In genomic region chr19:45902651-45903625, GRCh38 we compare ENCODE assay signal across 8 cellular contexts. TPM values are rescaled to one million over a fixed set of nuclear protein-coding genes. Genes with fewer than 3 reads are reported as not detected.
DNase-seq lines count a peak whose midpoint lies in the region; ATAC-seq, FAIRE-seq and TF ChIP-seq lines count a peak whose summit lies in the region.

No MANE protein-coding gene starts in this region.

- WGBS in adrenal gland, 4 donors = 1 to 8% (median 3%) methylated on average over 6 to 73 of the region's 73 CpGs
- WGBS in heart left ventricle, 4 donors = 1 to 3% (median 2%) methylated on average over 52 to 73 of the region's 73 CpGs
- 1 to 2% methylated on average over 22 to 55 of the region's 73 CpGs for WGBS in upper lobe of left lung, 2 donors

- FAIRE-seq in GM12892 (lab: Jason Lieb, UNC) = peak; percentile 100

- peak; percentile 100 for DNase-seq in GM12892 (ENCODE audit: insufficient read length)
- DNase-seq in NCI-H1436 (lab: John Stamatoyannopoulos, UW) = peak; percentile 96
- peak; percentile 96 for DNase-seq in SW480 (ENCODE audit: low spot score)
- peak; percentile 98 to 99 (median 98) for DNase-seq in adrenal gland
- peak; percentile 98 to 100 (median 99) for DNase-seq in heart left ventricle
- peak; percentile 95 to 100 (median 98) for DNase-seq in posterior cingulate gyrus
- DNase-seq in upper lobe of left lung = peak; percentile 98 to 100

- peaks cover 0 to 18% of the 10 kb centered on the region in 2 donors for H3K36me3 ChIP-seq in adrenal gland (replicated peaks in 1 of 2)
- peaks cover 0 to 28% (median 20%) of the 10 kb centered on the region in 9 donors for H3K36me3 ChIP-seq in heart left ventricle
- peaks cover 0 to 18% (median 14%) of the 10 kb centered on the region in 4 donors for H3K36me3 ChIP-seq in upper lobe of left lung

- no peak for TF ChIP-seq EP300 in upper lobe of left lung (IDR thresholded peaks at IDR 0.05)

- TF ChIP-seq CTCF in adrenal gland (IDR thresholded peaks at IDR 0.05) (peak in 2 of 6 experiments; percentile 11 to 29), heart left ventricle (IDR thresholded peaks at IDR 0.05) (peak in 1 of 12 donors; percentile 9), upper lobe of left lung (IDR thresholded peaks at IDR 0.05) (peak in 4 of 6 experiments; percentile 12 to 41 (median 34))

- H3K27ac ChIP-seq in adrenal gland = peak overlapping the region in 3 of 5 donors; percentile 44 to 72 (median 71)
- peak overlapping the region; percentile 63 to 88 (median 79) for H3K27ac ChIP-seq in heart left ventricle
- H3K27ac ChIP-seq in upper lobe of left lung = peak overlapping the region; percentile 61 to 79 (median 75)

- H3K27me3 ChIP-seq in adrenal gland (no peaks in the 10 kb centered on the region), heart left ventricle (no peaks in the 10 kb centered on the region), upper lobe of left lung (no peaks in the 10 kb centered on the region)

- TF ChIP-seq POLR2A in GM12892 (IDR thresholded peaks at IDR 0.05; ENCODE audit: low read depth, low read length) (peak; percentile 63; the same call in 1 of the 2 replicates), adrenal gland (IDR thresholded peaks at IDR 0.05) (peak in 1 of 2 donors; percentile 58), heart left ventricle (IDR thresholded peaks at IDR 0.05) (peak in 1 of 2 donors; percentile 78), upper lobe of left lung (IDR thresholded peaks at IDR 0.05) (peak in 2 of 4 donors; percentile 47 to 85)

- H3K4me3 ChIP-seq in adrenal gland = peak overlapping the region in 2 of 4 donors; percentile 50 to 83
- peak overlapping the region; percentile 52 to 84 (median 77) for H3K4me3 ChIP-seq in heart left ventricle
- H3K4me3 ChIP-seq in upper lobe of left lung = peak overlapping the region; percentile 67 to 84 (median 76)

- intact Hi-C loops in adrenal gland (cut with DNase I) = no loop called here
- intact Hi-C loops in heart left ventricle (cut with DNase I) = loop anchor here in 3 of 10 donors (2.0 to 5.0 kb wide), 5 partner anchors 16 to 114 kb away; partner anchors contain the start of genes IRF2BP1 (in 2 of the 3) and CCDC61 (in 1 of the 3)
- intact Hi-C loops in posterior cingulate gyrus (cut with DNase I) = loop anchor here (2.0 to 10.0 kb wide), 4 partner anchors 16 to 172 kb away; partner anchors contain the start of gene IRF2BP1

- no peaks in the 10 kb centered on the region for H3K9me3 ChIP-seq in adrenal gland (replicated peaks in 1 of 3)
- H3K9me3 ChIP-seq in heart left ventricle = no peaks in the 10 kb centered on the region
- H3K9me3 ChIP-seq in upper lobe of left lung = no peaks in the 10 kb centered on the region

- H3K4me1 ChIP-seq in adrenal gland (replicated peaks in 1 of 2) = peaks cover 16 to 20% of the 10 kb centered on the region in 2 donors
- peaks cover 3 to 26% (median 16%) of the 10 kb centered on the region in 12 donors for H3K4me1 ChIP-seq in heart left ventricle
- peaks cover 12 to 32% (median 18%) of the 10 kb centered on the region in 4 donors for H3K4me1 ChIP-seq in upper lobe of left lung

- ATAC-seq in HG02840 (IDR thresholded peaks at IDR 0.05; ENCODE audit: low FRiP score, unreplicated experiment) (peak; percentile 89), heart left ventricle (peak; percentile 95 to 97 (median 96)), upper lobe of left lung (ENCODE audit: low FRiP score in 2 of 2) (peak; percentile 95 to 97)

RNA-seq across cellular contexts. Expression of gene MYPOP, which starts 0.5 kb away (rescaled TPM):
- polyA plus RNA-seq in GM12892 (2012; ENCODE audit: missing spikeins) = 1.7 TPM
- total RNA-seq in adrenal gland (10 to 100 TPM in 1 of 8 donors, 1 to 10 TPM in 7; 2.1 to 14.3 (median 7.4) TPM), heart left ventricle (10 to 100 TPM in 5 of 9 donors, 1 to 10 TPM in 4; 8.3 to 16.0 (median 10.6) TPM), upper lobe of left lung (10 to 100 TPM in 2 of 6 donors, 1 to 10 TPM in 4; 2.3 to 13.6 (median 9.2) TPM)
- polyA plus RNA-seq in adrenal gland (10 to 100 TPM in 1 of 3 donors, 1 to 10 TPM in 2; 5.4 to 10.1 (median 6.6) TPM), heart left ventricle (1 to 10 TPM; 7.9 to 8.7 TPM)

RNA-seq across cellular contexts. Expression of gene NANOS2, which starts 11.6 kb away (rescaled TPM):
- not detected for polyA plus RNA-seq in GM12892 (2012; ENCODE audit: missing spikeins)
- total RNA-seq in adrenal gland (not detected), heart left ventricle (not detected), upper lobe of left lung (not detected)
- polyA plus RNA-seq in adrenal gland (not detected), heart left ventricle (not detected)

RNA-seq across cellular contexts. Expression of gene IRF2BP1, which starts 17.0 kb away (rescaled TPM):
- polyA plus RNA-seq in GM12892 (2012; ENCODE audit: missing spikeins) = 1.3 TPM
- total RNA-seq in adrenal gland = 10 to 100 TPM; 27.3 to 57.0 (median 39.4) TPM
- polyA plus RNA-seq in adrenal gland = 10 to 100 TPM in 2 of 3 donors, 1 to 10 TPM in 1; 3.8 to 23.0 (median 18.3) TPM
- total RNA-seq in heart left ventricle = 10 to 100 TPM; 17.7 to 40.0 (median 19.6) TPM
- polyA plus RNA-seq in heart left ventricle = 10 to 100 TPM; 13.6 to 14.5 TPM
- total RNA-seq in upper lobe of left lung = 10 to 100 TPM; 23.2 to 36.5 (median 30.5) TPM

RNA-seq across cellular contexts. Expression of gene FOXA3, which starts 38.8 kb away (rescaled TPM):
- 0.34 TPM for polyA plus RNA-seq in GM12892 (2012; ENCODE audit: missing spikeins)
- total RNA-seq in adrenal gland (not detected), heart left ventricle (not detected), upper lobe of left lung (1 to 10 TPM in 1 of 6 donors, under 1 TPM in 2, not detected in 3; 0.46 to 1.2 (median 0.46) TPM)
- polyA plus RNA-seq in adrenal gland (under 1 TPM in 1 of 3 donors, not detected in 2; 0.03 TPM), heart left ventricle (under 1 TPM in 1 of 2 donors, not detected in 1; 0.07 TPM)

RNA-seq across cellular contexts. Expression of gene SYMPK, which starts 40.0 kb away (rescaled TPM):
- 61.2 TPM for polyA plus RNA-seq in GM12892 (2012; ENCODE audit: missing spikeins)
- total RNA-seq in adrenal gland (10 to 100 TPM; 32.2 to 64.8 (median 51.2) TPM), heart left ventricle (10 to 100 TPM; 21.9 to 47.7 (median 34.8) TPM), upper lobe of left lung (100 to 1,000 TPM in 2 of 6 donors, 10 to 100 TPM in 4; 35.0 to 345 (median 76.0) TPM)
- polyA plus RNA-seq in adrenal gland (100 to 1,000 TPM in 2 of 3 donors, 10 to 100 TPM in 1; 44.5 to 313 (median 127) TPM), heart left ventricle (10 to 100 TPM; 32.4 to 34.3 TPM)
